8 cellular contexts compared by ENCODE assay signal in genomic region chr4:182994171-182994570, GRCh38.
"Had no signal": no experiment of that assay in that cellular context is flagged by ENCODE, and none has a peak within 500 bp of the region (broad histone marks: within the 10 kb centered on the region; RNA-seq: fewer than 3 reads in every experiment).

No MANE protein-coding gene starts in this region.

- DNase-seq: GDM1, GF-D8 had no signal

- ATAC-seq: GM12878 had no signal

- H3K4me3 ChIP-seq: GM12878 had no signal

- FAIRE-seq: G401.6, GM12878, GM12891, GM12892, GM18507, GM19239 had no signal
